ENCODE assay signal across 18 cellular contexts in genomic region chr2:20209373-20210109, GRCh38. TPM values are rescaled to one million over a fixed set of nuclear protein-coding genes. Genes with fewer than 3 reads are reported as not detected.
A peak's percentile ranks its signal among the peaks of the same experiment; 100 is the strongest.
DNase-seq lines count a peak whose midpoint lies in the region; ATAC-seq and TF ChIP-seq lines count a peak whose summit lies in the region.
"Had no signal": no experiment of that assay in that cellular context is flagged by ENCODE, and none has a peak within 500 bp of the region (broad histone marks: within the 10 kb centered on the region; RNA-seq: fewer than 3 reads in every experiment).

No MANE protein-coding gene starts in this region.

- H3K27me3 Mint-ChIP-seq in endodermal cell (ENCODE audit: insufficient read depth) (peaks cover under 1% of the 10 kb centered on the region), H9 (ENCODE audit: low read depth) (no peaks in the 10 kb centered on the region)

- 91 to 92% methylated on average over 20 to 21 of the region's 21 CpGs for WGBS in endodermal cell (ENCODE audit: insufficient coverage in 1 of 2, insufficient read length in 1 of 2), 2 experiments
- WGBS in H9 (ENCODE audit: extremely low coverage, insufficient read length, low lambda C conversion rate) = no CpG with 5 or more reads among the region's 21 CpGs

- H3K36me3 Mint-ChIP-seq in endodermal cell (ENCODE audit: low read depth) (no peaks in the 10 kb centered on the region), H9 (ENCODE audit: insufficient read depth in 1 of 3, low read depth in 3 of 3) (peaks cover 2% of the 10 kb centered on the region in 3 experiments; a peak in 4 of 7 replicates)
- H3K36me3 Mint-ChIP-seq: activated naive CD4-positive, alpha-beta T cell treated with anti-CD3 and anti-CD28 coated beads, Interleukin-2, amount 50 U/mL, for 72 hours had no signal

- intact Hi-C loops in Right ventricle myocardium inferior (cut with DNase I) (no loop called here), left ventricle myocardium inferior (cut with micrococcal nuclease) (no loop called here), vagina (cut with DNase I) (no loop called here)

- no peak overlapping the region for H3K14ac ChIP-seq in H9 (ENCODE audit: insufficient read depth, low read length)

- TF ChIP-seq CTCF in left ventricle myocardium inferior (IDR thresholded peaks at IDR 0.05; ENCODE audit: borderline replicate concordance) = no peak
- TF ChIP-seq CTCF in endodermal cell (conservative IDR thresholded peaks at IDR 0.05) = no peak
- no peak for TF ChIP-seq CTCF in vagina (IDR thresholded peaks at IDR 0.05)
- no peak for TF ChIP-seq CTCF in H9 (conservative IDR thresholded peaks at IDR 0.05)
- TF ChIP-seq CTCF in GM10266 (IDR thresholded peaks at IDR 0.05; ENCODE audit: control insufficient read depth, insufficient read depth, low read depth, missing control alignments) = no peak

- no peak for ATAC-seq in Right ventricle myocardium inferior
- ATAC-seq: activated naive CD4-positive, alpha-beta T cell treated with anti-CD3 and anti-CD28 coated beads, Interleukin-2, amount 50 U/mL, for 72 hours; heart left ventricle had no signal

- no peak overlapping the region for H2BK15ac ChIP-seq in H9 (ENCODE audit: low read depth, low read length)

- H3K27me3 ChIP-seq in left ventricle myocardium inferior (ENCODE audit: low read depth) (no peaks in the 10 kb centered on the region), endodermal cell (ENCODE audit: control insufficient read depth, insufficient read depth, low read length, poor library complexity, severe bottlenecking) (no peaks in the 10 kb centered on the region), mucosa of rectum (ENCODE audit: control insufficient read depth in 2 of 2, insufficient read depth in 2 of 2, low read length in 2 of 2) (no peaks in the 10 kb centered on the region), vagina (no peaks in the 10 kb centered on the region), H9 (ENCODE audit: insufficient read depth, low read length) (no peaks in the 10 kb centered on the region)
- H3K27me3 ChIP-seq: BE2C, heart left ventricle had no signal

- H2AK5ac ChIP-seq in H9 (ENCODE audit: insufficient read length, low read length) = no peak overlapping the region

- no peak overlapping the region for H3K23ac ChIP-seq in H9 (ENCODE audit: insufficient read length, low read depth, low read length)

- H3K4me3 ChIP-seq in left ventricle myocardium inferior (no peak overlapping the region), endodermal cell (ENCODE audit: low read length) (no peak overlapping the region), mucosa of rectum (ENCODE audit: low read length in 2 of 2) (no peak overlapping the region), vagina (no peak overlapping the region)
- H3K4me3 ChIP-seq: heart left ventricle had no signal

- no peak overlapping the region for H3K18ac ChIP-seq in H9 (ENCODE audit: insufficient read length, low read depth, low read length)

- no peak overlapping the region for H3K27ac ChIP-seq in left ventricle myocardium inferior (replicated peaks)
- no peak overlapping the region for H3K27ac ChIP-seq in endodermal cell (ENCODE audit: low read depth, low read length)
- H3K27ac ChIP-seq in mucosa of rectum (ENCODE audit: low read depth in 2 of 2, low read length in 2 of 2) = peak overlapping the region; percentile 20 to 69
- peak overlapping the region; percentile 86 for H3K27ac ChIP-seq in vagina
- no peak overlapping the region for H3K27ac ChIP-seq in H9 (ENCODE audit: insufficient read length, low read depth, low read length)
- H3K27ac ChIP-seq: heart left ventricle had no signal

- H3K4me3 Mint-ChIP-seq in endodermal cell = no peak overlapping the region
- no peak overlapping the region; a peak in 1 of 5 replicates for H3K4me3 Mint-ChIP-seq in H9

- H3K79me1 ChIP-seq in H9 (ENCODE audit: insufficient read depth, low read depth, low read length, poor library complexity, severe bottlenecking) = peaks cover 4% of the 10 kb centered on the region

- no peak overlapping the region for H2BK12ac ChIP-seq in H9 (ENCODE audit: insufficient read length, low read depth, low read length)

- peaks cover 2% of the 10 kb centered on the region for H4K20me1 ChIP-seq in H9 (ENCODE audit: control insufficient read depth, insufficient read depth, insufficient read length)

- H3K4me1 ChIP-seq in left ventricle myocardium inferior (no peaks in the 10 kb centered on the region), endodermal cell (ENCODE audit: control insufficient read depth, insufficient read depth, low read length) (peaks cover 36% of the 10 kb centered on the region), mucosa of rectum (ENCODE audit: control insufficient read depth in 2 of 2, insufficient read depth in 2 of 2, low read length in 2 of 2) (peaks cover 26 to 44% of the 10 kb centered on the region in 2 donors), vagina (peaks cover 82% of the 10 kb centered on the region), H9 (ENCODE audit: insufficient read depth, low read length) (no peaks in the 10 kb centered on the region; the same call in 1 of the 2 replicates)
- H3K4me1 ChIP-seq: BE2C, heart left ventricle had no signal

- H2BK5ac ChIP-seq in H9 (ENCODE audit: insufficient read length, low read length) = no peak overlapping the region

- no peak overlapping the region for H4K5ac ChIP-seq in H9 (ENCODE audit: insufficient read length, low read depth, low read length)

- H3K27ac Mint-ChIP-seq in endodermal cell (no peak overlapping the region), H9 (peak overlapping the region in 1 of 3 experiments; percentile 83; a peak in 1 of 7 replicates)

- H3K9me3 Mint-ChIP-seq in endodermal cell (no peaks in the 10 kb centered on the region), H9 (no peaks in the 10 kb centered on the region)
- H3K9me3 Mint-ChIP-seq: activated naive CD4-positive, alpha-beta T cell treated with anti-CD3 and anti-CD28 coated beads, Interleukin-2, amount 50 U/mL, for 72 hours had no signal

- no peak overlapping the region for H3K56ac ChIP-seq in H9 (ENCODE audit: insufficient read length, low read depth, low read length)

- H2BK20ac ChIP-seq in H9 (ENCODE audit: low read depth, low read length, poor library complexity, severe bottlenecking) = no peak overlapping the region

- no peak overlapping the region for H2AFZ ChIP-seq in H9 (ENCODE audit: low read length)

- no peaks in the 10 kb centered on the region for H3K9me3 ChIP-seq in left ventricle myocardium inferior (replicated peaks)
- no peaks in the 10 kb centered on the region for H3K9me3 ChIP-seq in endodermal cell (ENCODE audit: control insufficient read depth, low read length)
- no peaks in the 10 kb centered on the region for H3K9me3 ChIP-seq in mucosa of rectum (ENCODE audit: control insufficient read depth in 2 of 2, low read length in 2 of 2)
- no peaks in the 10 kb centered on the region for H3K9me3 ChIP-seq in vagina
- H3K9me3 ChIP-seq in H9 (ENCODE audit: control insufficient read depth, low read depth, low read length) = no peaks in the 10 kb centered on the region
- H3K9me3 ChIP-seq: BE2C, heart left ventricle had no signal

- H3K4me1 Mint-ChIP-seq in endodermal cell (peaks cover 47% of the 10 kb centered on the region), H9 (peaks cover 30 to 41% of the 10 kb centered on the region in 2 experiments)

- no peak overlapping the region for H4K8ac ChIP-seq in H9 (replicated peaks; ENCODE audit: insufficient read length, low read depth, low read length)

- H3K9ac ChIP-seq in endodermal cell (ENCODE audit: extremely low read depth, low read length, poor library complexity, severe bottlenecking) (no peak overlapping the region), mucosa of rectum (ENCODE audit: low read depth in 1 of 2, low read length in 2 of 2) (peak overlapping the region in 1 of 2 donors; percentile 31), H9 (ENCODE audit: extremely low read depth, insufficient read length, low read length) (no peak overlapping the region)

- H3T11ph ChIP-seq in H9 (ENCODE audit: low read length) = no peak overlapping the region

- no peak overlapping the region for H4K91ac ChIP-seq in H9 (ENCODE audit: insufficient read length, low read depth, low read length)

- DNase-seq in Right ventricle myocardium inferior (ENCODE audit: missing footprints) = peak; percentile 30
- DNase-seq in left ventricle myocardium inferior = no peak
- DNase-seq in endodermal cell = peak; percentile 41
- no peak for DNase-seq in vagina (ENCODE audit: extremely low spot score in 2 of 2)
- no peak for DNase-seq in H9
- DNase-seq in GM10266 (ENCODE audit: extremely low spot score) = no peak
- DNase-seq in cortex of kidney (lab: John Stamatoyannopoulos, UW) = no peak
- DNase-seq: activated CD4-positive, alpha-beta T cell treated with anti-CD3 and anti-CD28 coated beads for 48 hours; BE2C; heart left ventricle; Karpas-422; NCI-H1105; NCI-H2081 treated with DMSO at 0.1 percent for 48 hours; nucleus accumbens; Right ventricle myocardium superior; stimulated activated CD4-positive, alpha-beta T cell treated with anti-CD3 and anti-CD28 coated beads, Interleukin-4, amount 100 ng/mL, for 4 hours had no signal

- no peak for TF ChIP-seq POLR2A in vagina (IDR thresholded peaks at IDR 0.05)

- no peak overlapping the region for H3K4ac ChIP-seq in H9 (ENCODE audit: low read depth, low read length)

- no peaks in the 10 kb centered on the region for H3K36me3 ChIP-seq in left ventricle myocardium inferior
- no peaks in the 10 kb centered on the region for H3K36me3 ChIP-seq in endodermal cell (ENCODE audit: control insufficient read depth, insufficient read depth, low read length)
- peaks cover 0 to 5% of the 10 kb centered on the region in 2 donors for H3K36me3 ChIP-seq in mucosa of rectum (ENCODE audit: control insufficient read depth in 2 of 2, insufficient read depth in 2 of 2, low read length in 2 of 2)
- no peaks in the 10 kb centered on the region for H3K36me3 ChIP-seq in vagina
- H3K36me3 ChIP-seq: BE2C, heart left ventricle had no signal

- no peak overlapping the region for H2BK120ac ChIP-seq in H9 (ENCODE audit: low read depth, low read length, poor library complexity, severe bottlenecking)

- no peaks in the 10 kb centered on the region for H3K23me2 ChIP-seq in H9 (ENCODE audit: insufficient read length, low read depth, low read length, poor library complexity, severe bottlenecking)

- no peak overlapping the region for H3K4me2 ChIP-seq in H9 (ENCODE audit: insufficient read depth, insufficient read length, low read length)

- peaks cover 2% of the 10 kb centered on the region; the same call in 1 of the 2 replicates for H3K79me2 ChIP-seq in H9 (ENCODE audit: insufficient read depth, low read length)

RNA-seq across cellular contexts. Expression of gene SDC1, which starts 15.4 kb away (rescaled TPM):
- total RNA-seq in Right ventricle myocardium inferior = 0.68 TPM
- total RNA-seq in left ventricle myocardium inferior = 0.41 TPM
- 10 to 100 TPM; 12.7 to 19.2 TPM for total RNA-seq in endodermal cell
- 36.9 TPM for polyA plus RNA-seq in endodermal cell (2013, experiment 1 of 2)
- polyA plus RNA-seq in endodermal cell (2013, experiment 2 of 2) = 39.5 TPM
- 184 TPM for total RNA-seq in vagina
- 22.3 and 25.1 TPM in 2 replicates for total RNA-seq in H9 (2021)

Comparison
In these comparisons a context has a peak if more than half of its experiments do, and no peak if none do; other contexts are left out.
1. DNase-seq: peak in Right ventricle myocardium inferior (single experiment) and endodermal cell (single experiment); none in left ventricle myocardium inferior (single experiment), vagina (0 of 2), H9 (single experiment), GM10266 (single experiment) and cortex of kidney (single experiment).
2. H3K27ac ChIP-seq: peak in mucosa of rectum (2 of 2) and vagina (single experiment); none in left ventricle myocardium inferior (single experiment), endodermal cell (single experiment) and H9 (single experiment).